Comparison of ENCODE assay signal across 22 cellular contexts in genomic region chr3:52782412-52783210, GRCh38. TPM values are rescaled to one million over a fixed set of nuclear protein-coding genes. Genes with fewer than 3 reads are reported as not detected.
A peak's percentile ranks its signal among the peaks of the same experiment; 100 is the strongest.
DNase-seq lines count a peak whose midpoint lies in the region; ATAC-seq, FAIRE-seq and TF ChIP-seq lines count a peak whose summit lies in the region.
"Had no signal": no experiment of that assay in that cellular context is flagged by ENCODE, and none has a peak within 500 bp of the region (broad histone marks: within the 10 kb centered on the region; RNA-seq: fewer than 3 reads in every experiment).

No MANE protein-coding gene starts in this region.

- POLR2A ChIA-PET in HepG2 (lab: Yijun Ruan, JAX) = interaction anchor here (1.3 to 18.4 kb wide), 4 partner anchors 8 to 23 kb away, joined by 3 to 466 read pairs (median 6); partner anchors contain the start of genes ITIH3 and NEK4

- CTCF ChIA-PET in HepG2 (lab: Yijun Ruan, JAX; ENCODE audit: low intra/inter-chr PET ratio, low total read pairs) = no interaction called here

- H3K36me3 Mint-ChIP-seq in effector memory CD8-positive, alpha-beta T cell (ENCODE audit: insufficient read depth) = peaks cover 8% of the 10 kb centered on the region
- no peaks in the 10 kb centered on the region for H3K36me3 Mint-ChIP-seq in naive B cell
- H3K36me3 Mint-ChIP-seq: CD4-positive, CD25-positive, alpha-beta regulatory T cell had no signal

- H3K9ac ChIP-seq in HepG2 (ENCODE audit: insufficient read depth, low read depth, low read length) = no peak overlapping the region

- DNase-seq in right lobe of liver = peak in 2 of 3 donors; percentile 22 to 40
- no peak for DNase-seq in HepG2 (ENCODE audit: low spot score)
- DNase-seq in effector memory CD8-positive, alpha-beta T cell = no peak
- DNase-seq in naive B cell = no peak
- DNase-seq in uterus = peak; percentile 4 to 6
- no peak for DNase-seq in DMS53 treated with DMSO at 0.1 percent for 48 hours (lab: John Stamatoyannopoulos, UW; ENCODE audit: unreplicated experiment)
- DNase-seq in AG08395 (ENCODE audit: low spot score) = no peak
- DNase-seq: AML-193; Caco-2; CD4-positive, CD25-positive, alpha-beta regulatory T cell; DMS153; EL; KBM-7; NCI-H1436; NCI-H2029; NCI-H2171 treated with DMSO at 0.1 percent for 48 hours; NCI-H446 treated with DMSO at 0.1 percent for 48 hours; NCI-H748 treated with DMSO at 0.1 percent for 48 hours; PC-3 had no signal

- BruUV-seq in HepG2 (replicated peaks; lab: Mats Ljungman, UMichigan) = no TSS peak

- H3K4me3 ChIP-seq in right lobe of liver (no peak overlapping the region), HepG2 (replicated peaks in 1 of 3; ENCODE audit: insufficient read depth in 1 of 3, low read depth in 2 of 3, low read length in 3 of 3) (no peak overlapping the region), uterus (no peak overlapping the region)
- H3K4me3 ChIP-seq: SJSA1 had no signal

- TF ChIP-seq RAD21 in HepG2 (CRISPR knock-in tag; IDR thresholded peaks at IDR 0.05) = no peak

- WGBS in right lobe of liver (ENCODE audit: insufficient coverage, low coverage, low lambda C conversion rate, missing lambda C conversion rate) = 81% methylated on average over 4 of the region's 12 CpGs
- 80% methylated on average over 11 of the region's 12 CpGs for WGBS in HepG2 (ENCODE audit: low lambda C conversion rate)

- no peaks in the 10 kb centered on the region for H3K79me2 ChIP-seq in HepG2 (ENCODE audit: insufficient read depth, low read length)

- H3K9me3 Mint-ChIP-seq in effector memory CD8-positive, alpha-beta T cell = no peaks in the 10 kb centered on the region
- peaks cover 0 to 2% (median 0%) of the 10 kb centered on the region in 7 donors for H3K9me3 Mint-ChIP-seq in naive B cell
- H3K9me3 Mint-ChIP-seq: CD4-positive, CD25-positive, alpha-beta regulatory T cell had no signal

- H4K20me1 ChIP-seq in HepG2 (ENCODE audit: insufficient read depth, low read length) = no peaks in the 10 kb centered on the region

- H3K36me3 ChIP-seq in right lobe of liver (peaks cover 0 to 52% (median 17%) of the 10 kb centered on the region in 4 donors), HepG2 (replicated peaks in 1 of 2; ENCODE audit: control insufficient read depth in 1 of 2, insufficient read depth in 2 of 2, low read length in 2 of 2) (no peaks in the 10 kb centered on the region), uterus (no peaks in the 10 kb centered on the region)
- H3K36me3 ChIP-seq: SJSA1 had no signal

- H3K9me3 ChIP-seq in right lobe of liver (no peaks in the 10 kb centered on the region), HepG2 (ENCODE audit: low read length) (no peaks in the 10 kb centered on the region), uterus (no peaks in the 10 kb centered on the region)
- H3K9me3 ChIP-seq: Caco-2, SJSA1 had no signal

- no peak overlapping the region for H3K4me3 Mint-ChIP-seq in effector memory CD8-positive, alpha-beta T cell
- H3K4me3 Mint-ChIP-seq in naive B cell = no peak overlapping the region
- H3K4me3 Mint-ChIP-seq: CD4-positive, CD25-positive, alpha-beta regulatory T cell had no signal

- TF ChIP-seq EP300 in HepG2 (IDR thresholded peaks at IDR 0.05; ENCODE audit: low read depth in 2 of 2, low read length in 2 of 2) = no peak
- no peak for TF ChIP-seq EP300 in HepG2 (CRISPR knock-in tag; IDR thresholded peaks at IDR 0.05; ENCODE audit: borderline replicate concordance)

- no peak for TF ChIP-seq CTCF in right lobe of liver (IDR thresholded peaks at IDR 0.05)
- no peak for TF ChIP-seq CTCF in HepG2 (CRISPR knock-in tag; IDR thresholded peaks at IDR 0.05)
- no peak for TF ChIP-seq CTCF in uterus (IDR thresholded peaks at IDR 0.05)

- no peak for ATAC-seq in right lobe of liver
- ATAC-seq in HepG2 = no peak
- ATAC-seq in effector memory CD8-positive, alpha-beta T cell (replicated peaks) = no peak
- ATAC-seq in naive B cell (ENCODE audit: low read depth in 2 of 2) = no peak
- no peak for ATAC-seq in GM21528 (IDR thresholded peaks at IDR 0.05; ENCODE audit: low FRiP score, unreplicated experiment)
- ATAC-seq: HCT116, PC-3 had no signal

- no peak for TF ChIP-seq POLR2A in right lobe of liver (IDR thresholded peaks at IDR 0.05)
- TF ChIP-seq POLR2A in HepG2 (IDR thresholded peaks at IDR 0.05; ENCODE audit: insufficient read depth in 1 of 2, low read depth in 2 of 2, low read length in 2 of 2) = no peak
- TF ChIP-seq POLR2A in uterus (IDR thresholded peaks at IDR 0.05) = no peak

- H2AFZ ChIP-seq in HepG2 (ENCODE audit: low read length) = no peak overlapping the region

- H3K4me1 ChIP-seq in right lobe of liver (peaks cover 0 to 69% (median 31%) of the 10 kb centered on the region in 4 donors), HepG2 (ENCODE audit: insufficient read depth, low read length) (peaks cover 78% of the 10 kb centered on the region), uterus (no peaks in the 10 kb centered on the region)
- H3K4me1 ChIP-seq: SJSA1 had no signal

- no peak overlapping the region for H3K4me2 ChIP-seq in HepG2 (ENCODE audit: low read depth, low read length)

- in situ Hi-C loops in HepG2 (cut with HindIII; ENCODE audit: extremely low pct_ligation_motif_present, low pct_unique_long_range_greater_than_20kb) = no loop called here

- H3K27ac Mint-ChIP-seq in effector memory CD8-positive, alpha-beta T cell = peak overlapping the region; percentile 8 to 14
- peak overlapping the region in 5 of 6 donors; percentile 29 to 96 (median 86) for H3K27ac Mint-ChIP-seq in naive B cell
- H3K27ac Mint-ChIP-seq: CD4-positive, CD25-positive, alpha-beta regulatory T cell had no signal

- H3K27me3 ChIP-seq in right lobe of liver (no peaks in the 10 kb centered on the region), HepG2 (ENCODE audit: control insufficient read depth in 1 of 2, insufficient read depth in 2 of 2, low read length in 2 of 2) (no peaks in the 10 kb centered on the region), uterus (no peaks in the 10 kb centered on the region)
- H3K27me3 ChIP-seq: SJSA1 had no signal

- no peak for FAIRE-seq in HepG2 (lab: Jason Lieb, UNC)

- H3K27ac ChIP-seq in right lobe of liver (peak overlapping the region in 1 of 3 donors; percentile 51), HepG2 (ENCODE audit: extremely low read length, insufficient read depth, low read length) (no peak overlapping the region), uterus (no peak overlapping the region)
- H3K27ac ChIP-seq: SJSA1 had no signal

- intact Hi-C loops in right lobe of liver (cut with DNase I) (no loop called here), HepG2 (cut with micrococcal nuclease; ENCODE audit: unreplicated experiment) (no loop called here), uterus (cut with DNase I; ENCODE audit: low total_unique reads) (no loop called here)

- H3K27me3 Mint-ChIP-seq in effector memory CD8-positive, alpha-beta T cell = peaks cover 6 to 43% of the 10 kb centered on the region in 2 donors
- no peaks in the 10 kb centered on the region for H3K27me3 Mint-ChIP-seq in naive B cell

- peaks cover 0 to 5% of the 10 kb centered on the region in 2 donors for H3K4me1 Mint-ChIP-seq in effector memory CD8-positive, alpha-beta T cell (ENCODE audit: low read depth in 2 of 2)
- H3K4me1 Mint-ChIP-seq in naive B cell = peaks cover 16 to 26% (median 20%) of the 10 kb centered on the region in 3 donors
- H3K4me1 Mint-ChIP-seq: CD4-positive, CD25-positive, alpha-beta regulatory T cell had no signal

RNA-seq across cellular contexts. Expression of gene ITIH1, which starts 5.2 kb away (rescaled TPM):
- 1,000 to 10,000 TPM in 4 of 6 experiments, 100 to 1,000 TPM in 2; 376 to 1,846 (median 1,201) TPM for total RNA-seq in right lobe of liver
- 9.8 and 12.3 TPM in 2 replicates for total RNA-seq in HepG2 (2016; rRNA removed; fragmentation: Illumina TruSeq; extraction: Trizol)
- total RNA-seq in HepG2 (2016; cell fraction: cytosol; rRNA removed; fragmentation: Illumina TruSeq; extraction: Trizol; ENCODE audit: low read depth) = 7.6 and 10.0 TPM in 2 replicates
- 7.8 and 12.6 TPM in 2 replicates for total RNA-seq in HepG2 (2016; cell fraction: insoluble cytoplasmic fraction; rRNA removed; fragmentation: Illumina TruSeq; extraction: Trizol)
- 10.1 and 13.2 TPM in 2 replicates for total RNA-seq in HepG2 (2016; cell fraction: membrane; rRNA removed; fragmentation: Illumina TruSeq; extraction: Trizol)
- total RNA-seq in HepG2 (2016; cell fraction: nucleus; rRNA removed; fragmentation: Illumina TruSeq; extraction: Trizol) = 10.1 and 14.4 TPM in 2 replicates
- polyA plus RNA-seq in HepG2 (2011; rRNA removed) = 19.6 and 46.5 TPM in 2 replicates
- 19.0 and 27.6 TPM in 2 replicates for polyA plus RNA-seq in HepG2 (2011; cell fraction: cytosol; rRNA removed)
- polyA plus RNA-seq in HepG2 (2011; cell fraction: nucleus; rRNA removed) = 84.4 and 124 TPM in 2 replicates
- polyA plus RNA-seq in HepG2 (2012) = 39.9 and 42.6 TPM in 2 replicates
- 8.5 and 8.8 TPM in 2 replicates for polyA plus RNA-seq in HepG2 (2016; cell fraction: cytosol; fragmentation: Illumina TruSeq; extraction: Trizol; ENCODE audit: low read depth)
- polyA plus RNA-seq in HepG2 (2016; cell fraction: insoluble cytoplasmic fraction; fragmentation: Illumina TruSeq; extraction: Trizol; ENCODE audit: low read depth) = 9.1 and 10.1 TPM in 2 replicates
- 8.5 and 11.6 TPM in 2 replicates for polyA plus RNA-seq in HepG2 (2016; cell fraction: membrane; fragmentation: Illumina TruSeq; extraction: Trizol; ENCODE audit: low read depth)
- polyA plus RNA-seq in HepG2 (2016; cell fraction: nucleus; fragmentation: Illumina TruSeq; extraction: Trizol; ENCODE audit: insufficient read depth, low read depth) = 21.9 and 26.1 TPM in 2 replicates
- polyA minus RNA-seq in HepG2 (2011; rRNA and poly(A)+ RNA removed; ENCODE audit: low replicate concordance) = 17.9 TPM in 1 of 2 replicates, not detected in the other
- polyA minus RNA-seq in HepG2 (2011; cell fraction: cytosol; rRNA and poly(A)+ RNA removed) = 5.0 and 10.8 TPM in 2 replicates
- polyA minus RNA-seq in HepG2 (2011; cell fraction: nucleus; rRNA and poly(A)+ RNA removed) = 9.7 and 16.8 TPM in 2 replicates
- 1 to 10 TPM in 2 of 6 donors, not detected in 4; 1.7 to 3.7 TPM for polyA plus RNA-seq in naive B cell (ENCODE audit: low read depth in 6 of 6)
- total RNA-seq in uterus = under 1 TPM in 1 of 4 donors, not detected in 3; 0.18 TPM
- total RNA-seq: Caco-2; CD4-positive, CD25-positive, alpha-beta regulatory T cell; PC-3; SJSA1 had no signal
- polyA plus RNA-seq: CD4-positive, CD25-positive, alpha-beta regulatory T cell had no signal

RNA-seq across cellular contexts. Expression of gene NEK4, which starts 11.9 kb away (rescaled TPM):
- 10 to 100 TPM in 5 of 6 experiments, 1 to 10 TPM in 1; 7.3 to 18.9 (median 14.8) TPM for total RNA-seq in right lobe of liver
- total RNA-seq in HepG2 (2016; rRNA removed; fragmentation: Illumina TruSeq; extraction: Trizol) = 38.0 and 38.5 TPM in 2 replicates
- total RNA-seq in HepG2 (2016; cell fraction: cytosol; rRNA removed; fragmentation: Illumina TruSeq; extraction: Trizol; ENCODE audit: low read depth) = 18.0 and 19.7 TPM in 2 replicates
- total RNA-seq in HepG2 (2016; cell fraction: insoluble cytoplasmic fraction; rRNA removed; fragmentation: Illumina TruSeq; extraction: Trizol) = 34.9 and 36.4 TPM in 2 replicates
- total RNA-seq in HepG2 (2016; cell fraction: membrane; rRNA removed; fragmentation: Illumina TruSeq; extraction: Trizol) = 51.1 and 53.4 TPM in 2 replicates
- 26.1 and 33.6 TPM in 2 replicates for total RNA-seq in HepG2 (2016; cell fraction: nucleus; rRNA removed; fragmentation: Illumina TruSeq; extraction: Trizol)
- polyA plus RNA-seq in HepG2 (2011; rRNA removed) = 16.5 and 16.7 TPM in 2 replicates
- polyA plus RNA-seq in HepG2 (2011; cell fraction: cytosol; rRNA removed) = 8.4 and 11.3 TPM in 2 replicates
- polyA plus RNA-seq in HepG2 (2011; cell fraction: nucleus; rRNA removed) = 13.6 and 17.2 TPM in 2 replicates
- 13.3 and 14.9 TPM in 2 replicates for polyA plus RNA-seq in HepG2 (2012)
- 8.7 and 9.1 TPM in 2 replicates for polyA plus RNA-seq in HepG2 (2016; cell fraction: cytosol; fragmentation: Illumina TruSeq; extraction: Trizol; ENCODE audit: low read depth)
- polyA plus RNA-seq in HepG2 (2016; cell fraction: insoluble cytoplasmic fraction; fragmentation: Illumina TruSeq; extraction: Trizol; ENCODE audit: low read depth) = 27.2 and 31.1 TPM in 2 replicates
- polyA plus RNA-seq in HepG2 (2016; cell fraction: membrane; fragmentation: Illumina TruSeq; extraction: Trizol; ENCODE audit: low read depth) = 22.7 and 22.9 TPM in 2 replicates
- polyA plus RNA-seq in HepG2 (2016; cell fraction: nucleus; fragmentation: Illumina TruSeq; extraction: Trizol; ENCODE audit: insufficient read depth, low read depth) = 31.4 and 31.8 TPM in 2 replicates
- 8.2 and 15.1 TPM in 2 replicates for polyA minus RNA-seq in HepG2 (2011; rRNA and poly(A)+ RNA removed; ENCODE audit: low replicate concordance)
- 12.0 and 14.8 TPM in 2 replicates for polyA minus RNA-seq in HepG2 (2011; cell fraction: cytosol; rRNA and poly(A)+ RNA removed)
- polyA minus RNA-seq in HepG2 (2011; cell fraction: nucleus; rRNA and poly(A)+ RNA removed) = 31.7 and 49.4 TPM in 2 replicates
- 10 to 100 TPM in 4 of 6 donors, 1 to 10 TPM in 2; 8.9 to 24.8 (median 12.7) TPM for polyA plus RNA-seq in naive B cell (ENCODE audit: low read depth in 6 of 6)
- 10 to 100 TPM; 16.8 to 48.0 (median 37.7) TPM for total RNA-seq in uterus

RNA-seq across cellular contexts. Expression of gene ITIH3, which starts 12.0 kb away (rescaled TPM):
- 1,000 to 10,000 TPM in 3 of 6 experiments, 100 to 1,000 TPM in 3; 742 to 1,822 (median 982) TPM for total RNA-seq in right lobe of liver
- total RNA-seq in HepG2 (2016; rRNA removed; fragmentation: Illumina TruSeq; extraction: Trizol) = 38.9 and 105 TPM in 2 replicates
- total RNA-seq in HepG2 (2016; cell fraction: cytosol; rRNA removed; fragmentation: Illumina TruSeq; extraction: Trizol; ENCODE audit: low read depth) = 10.8 and 12.0 TPM in 2 replicates
- total RNA-seq in HepG2 (2016; cell fraction: insoluble cytoplasmic fraction; rRNA removed; fragmentation: Illumina TruSeq; extraction: Trizol) = 37.6 and 103 TPM in 2 replicates
- total RNA-seq in HepG2 (2016; cell fraction: membrane; rRNA removed; fragmentation: Illumina TruSeq; extraction: Trizol) = 14.7 and 16.8 TPM in 2 replicates
- 132 and 140 TPM in 2 replicates for total RNA-seq in HepG2 (2016; cell fraction: nucleus; rRNA removed; fragmentation: Illumina TruSeq; extraction: Trizol)
- 632 and 1,233 TPM in 2 replicates for polyA plus RNA-seq in HepG2 (2011; rRNA removed)
- polyA plus RNA-seq in HepG2 (2011; cell fraction: cytosol; rRNA removed) = 347 and 666 TPM in 2 replicates
- polyA plus RNA-seq in HepG2 (2011; cell fraction: nucleus; rRNA removed) = 3,464 and 4,379 TPM in 2 replicates
- polyA plus RNA-seq in HepG2 (2012) = 718 and 962 TPM in 2 replicates
- 7.0 and 7.3 TPM in 2 replicates for polyA plus RNA-seq in HepG2 (2016; cell fraction: cytosol; fragmentation: Illumina TruSeq; extraction: Trizol; ENCODE audit: low read depth)
- 31.3 and 36.2 TPM in 2 replicates for polyA plus RNA-seq in HepG2 (2016; cell fraction: insoluble cytoplasmic fraction; fragmentation: Illumina TruSeq; extraction: Trizol; ENCODE audit: low read depth)
- polyA plus RNA-seq in HepG2 (2016; cell fraction: membrane; fragmentation: Illumina TruSeq; extraction: Trizol; ENCODE audit: low read depth) = 10.3 TPM in 2 replicates
- polyA plus RNA-seq in HepG2 (2016; cell fraction: nucleus; fragmentation: Illumina TruSeq; extraction: Trizol; ENCODE audit: insufficient read depth, low read depth) = 273 and 284 TPM in 2 replicates
- 0.26 and 415 TPM in 2 replicates for polyA minus RNA-seq in HepG2 (2011; rRNA and poly(A)+ RNA removed; ENCODE audit: low replicate concordance)
- 134 and 348 TPM in 2 replicates for polyA minus RNA-seq in HepG2 (2011; cell fraction: cytosol; rRNA and poly(A)+ RNA removed)
- 662 and 1,024 TPM in 2 replicates for polyA minus RNA-seq in HepG2 (2011; cell fraction: nucleus; rRNA and poly(A)+ RNA removed)
- polyA plus RNA-seq in naive B cell (ENCODE audit: low read depth in 6 of 6) = not detected
- 10 to 100 TPM in 1 of 4 donors, 1 to 10 TPM in 2, under 1 TPM in 1; 0.48 to 11.8 (median 5.6) TPM for total RNA-seq in uterus
- total RNA-seq: CD4-positive, CD25-positive, alpha-beta regulatory T cell; PC-3 had no signal

RNA-seq across cellular contexts. Expression of gene ITIH4, which starts 47.9 kb away (rescaled TPM):
- total RNA-seq in right lobe of liver (1,000 to 10,000 TPM; 1,573 to 4,137 (median 3,531) TPM), HepG2 (2016; rRNA removed; fragmentation: Illumina TruSeq; extraction: Trizol) (1.5 and 5.3 TPM in 2 replicates), uterus (1 to 10 TPM in 3 of 4 donors, under 1 TPM in 1; 0.26 to 8.7 (median 6.9) TPM)
- total RNA-seq in HepG2 (2016; cell fraction: cytosol; rRNA removed; fragmentation: Illumina TruSeq; extraction: Trizol; ENCODE audit: low read depth) = 1.1 and 1.6 TPM in 2 replicates
- total RNA-seq in HepG2 (2016; cell fraction: insoluble cytoplasmic fraction; rRNA removed; fragmentation: Illumina TruSeq; extraction: Trizol) = 2.2 and 6.6 TPM in 2 replicates
- 1.0 and 2.3 TPM in 2 replicates for total RNA-seq in HepG2 (2016; cell fraction: membrane; rRNA removed; fragmentation: Illumina TruSeq; extraction: Trizol)
- 6.0 and 8.7 TPM in 2 replicates for total RNA-seq in HepG2 (2016; cell fraction: nucleus; rRNA removed; fragmentation: Illumina TruSeq; extraction: Trizol)
- polyA plus RNA-seq in HepG2 (2011; rRNA removed) (2.7 and 3.7 TPM in 2 replicates), naive B cell (ENCODE audit: low read depth in 6 of 6) (not detected)
- 1.1 and 1.6 TPM in 2 replicates for polyA plus RNA-seq in HepG2 (2011; cell fraction: cytosol; rRNA removed)
- 6.7 and 7.2 TPM in 2 replicates for polyA plus RNA-seq in HepG2 (2011; cell fraction: nucleus; rRNA removed)
- 0.95 TPM in 1 of 2 replicates, not detected in the other for polyA plus RNA-seq in HepG2 (2012)
- polyA plus RNA-seq in HepG2 (2016; cell fraction: cytosol; fragmentation: Illumina TruSeq; extraction: Trizol; ENCODE audit: low read depth) = 0.76 and 1.1 TPM in 2 replicates
- 1.3 and 1.6 TPM in 2 replicates for polyA plus RNA-seq in HepG2 (2016; cell fraction: insoluble cytoplasmic fraction; fragmentation: Illumina TruSeq; extraction: Trizol; ENCODE audit: low read depth)
- polyA plus RNA-seq in HepG2 (2016; cell fraction: membrane; fragmentation: Illumina TruSeq; extraction: Trizol; ENCODE audit: low read depth) = 1.2 and 1.4 TPM in 2 replicates
- 10.2 and 12.6 TPM in 2 replicates for polyA plus RNA-seq in HepG2 (2016; cell fraction: nucleus; fragmentation: Illumina TruSeq; extraction: Trizol; ENCODE audit: insufficient read depth, low read depth)
- polyA minus RNA-seq in HepG2 (2011; rRNA and poly(A)+ RNA removed; ENCODE audit: low replicate concordance) = 1.8 and 2.5 TPM in 2 replicates
- polyA minus RNA-seq in HepG2 (2011; cell fraction: cytosol; rRNA and poly(A)+ RNA removed) = 0.59 and 0.97 TPM in 2 replicates
- 0.64 and 2.5 TPM in 2 replicates for polyA minus RNA-seq in HepG2 (2011; cell fraction: nucleus; rRNA and poly(A)+ RNA removed)
- total RNA-seq: SJSA1 had no signal

RNA-seq across cellular contexts. Expression of gene MUSTN1, which starts 52.2 kb away (rescaled TPM):
- total RNA-seq in right lobe of liver (1 to 10 TPM in 3 of 6 experiments, under 1 TPM in 1, not detected in 2; 0.59 to 9.9 (median 5.7) TPM), HepG2 (2016; rRNA removed; fragmentation: Illumina TruSeq; extraction: Trizol) (1.3 and 1.4 TPM in 2 replicates), uterus (10 to 100 TPM in 1 of 4 donors, 1 to 10 TPM in 2, not detected in 1; 1.8 to 35.2 (median 8.7) TPM)
- 1.1 TPM in 1 of 2 replicates, not detected in the other for total RNA-seq in HepG2 (2016; cell fraction: cytosol; rRNA removed; fragmentation: Illumina TruSeq; extraction: Trizol; ENCODE audit: low read depth)
- total RNA-seq in HepG2 (2016; cell fraction: insoluble cytoplasmic fraction; rRNA removed; fragmentation: Illumina TruSeq; extraction: Trizol) = 1.8 and 2.0 TPM in 2 replicates
- total RNA-seq in HepG2 (2016; cell fraction: membrane; rRNA removed; fragmentation: Illumina TruSeq; extraction: Trizol) = 0.62 and 1.3 TPM in 2 replicates
- total RNA-seq in HepG2 (2016; cell fraction: nucleus; rRNA removed; fragmentation: Illumina TruSeq; extraction: Trizol) = 1.5 and 1.8 TPM in 2 replicates
- polyA plus RNA-seq in HepG2 (2011; rRNA removed) (0.60 and 0.84 TPM in 2 replicates), naive B cell (ENCODE audit: low read depth in 6 of 6) (under 1 TPM in 1 of 6 donors, not detected in 5; 0.76 TPM)
- 0.46 and 0.76 TPM in 2 replicates for polyA plus RNA-seq in HepG2 (2011; cell fraction: cytosol; rRNA removed)
- polyA plus RNA-seq in HepG2 (2011; cell fraction: nucleus; rRNA removed) = 8.5 TPM in 2 replicates
- polyA plus RNA-seq in HepG2 (2012) = 0.59 and 1.6 TPM in 2 replicates
- polyA plus RNA-seq in HepG2 (2016; cell fraction: cytosol; fragmentation: Illumina TruSeq; extraction: Trizol; ENCODE audit: low read depth) = 0.95 and 1.2 TPM in 2 replicates
- polyA plus RNA-seq in HepG2 (2016; cell fraction: insoluble cytoplasmic fraction; fragmentation: Illumina TruSeq; extraction: Trizol; ENCODE audit: low read depth) = 1.7 and 2.2 TPM in 2 replicates
- 0.33 and 0.93 TPM in 2 replicates for polyA plus RNA-seq in HepG2 (2016; cell fraction: membrane; fragmentation: Illumina TruSeq; extraction: Trizol; ENCODE audit: low read depth)
- polyA plus RNA-seq in HepG2 (2016; cell fraction: nucleus; fragmentation: Illumina TruSeq; extraction: Trizol; ENCODE audit: insufficient read depth, low read depth) = 4.6 and 6.7 TPM in 2 replicates
- 0.54 TPM in 1 of 2 replicates, not detected in the other for polyA minus RNA-seq in HepG2 (2011; rRNA and poly(A)+ RNA removed; ENCODE audit: low replicate concordance)
- not detected in 2 replicates for polyA minus RNA-seq in HepG2 (2011; cell fraction: cytosol; rRNA and poly(A)+ RNA removed)
- polyA minus RNA-seq in HepG2 (2011; cell fraction: nucleus; rRNA and poly(A)+ RNA removed) = not detected in 2 replicates
- total RNA-seq: SJSA1 had no signal

Comparison
In these comparisons a context has a peak if more than half of its experiments do, and no peak if none do; other contexts are left out.
1. DNase-seq: peak in right lobe of liver (2 of 3) and uterus (2 of 2); none in HepG2 (single experiment), effector memory CD8-positive, alpha-beta T cell (0 of 3), naive B cell (single experiment), DMS53 treated with DMSO at 0.1 percent for 48 hours (single experiment) and AG08395 (single experiment).
2. RNA of gene ITIH1, which starts 5.2 kb away (total RNA-seq): 376 to 1,846 TPM in right lobe of liver; 7.6 to 14.4 TPM in HepG2 and 0.18 TPM in uterus; every median in the first group is over 10 times any median in the second.